ENCODE assay signal across 23 cellular contexts in genomic region chr11:62193954-62194353, GRCh38. TPM values are rescaled to one million over a fixed set of nuclear protein-coding genes. Genes with fewer than 3 reads are reported as not detected.
DNase-seq lines count a peak whose midpoint lies in the region; ATAC-seq and TF ChIP-seq lines count a peak whose summit lies in the region.
"Had no signal": no experiment of that assay in that cellular context is flagged by ENCODE, and none has a peak within 500 bp of the region (broad histone marks: within the 10 kb centered on the region; RNA-seq: fewer than 3 reads in every experiment).

No MANE protein-coding gene starts in this region.

- no peaks in the 10 kb centered on the region for H3K36me3 ChIP-seq in SJCRH30
- H3K36me3 ChIP-seq: prostate gland, spleen had no signal

- H3K9me3 ChIP-seq in SJCRH30 (replicated peaks): no peaks in the 10 kb centered on the region
- H3K9me3 ChIP-seq: prostate gland, spleen had no signal

- no peaks in the 10 kb centered on the region for H3K36me3 Mint-ChIP-seq in activated CD8-positive, alpha-beta memory T cell treated with anti-CD3 and anti-CD28 coated beads, Interleukin-2, amount 10 ng/mL, durations not matched to agents 7 days and 5 days
- H3K36me3 Mint-ChIP-seq: natural killer cell had no signal

- no peak overlapping the region for H3K27ac ChIP-seq in SJCRH30
- H3K27ac ChIP-seq: prostate gland, spleen had no signal

- peak; percentile 16 for DNase-seq in activated CD8-positive, alpha-beta memory T cell treated with anti-CD3 and anti-CD28 coated beads, Interleukin-2, amount 10 ng/mL, durations not matched to agents 7 days and 5 days
- no peak for DNase-seq in activated CD8-positive, alpha-beta memory T cell treated with anti-CD3 and anti-CD28 coated beads, Interleukin-2, amount 50 U/mL, for 4 hours
- DNase-seq in SJCRH30: peak; percentile 12 to 31
- DNase-seq in fibroblast of pulmonary artery (ENCODE audit: low read depth): peak; percentile 11
- peak; percentile 11 for DNase-seq in renal cortical epithelial cell (ENCODE audit: low read depth)
- DNase-seq in NCI-H510A (lab: John Stamatoyannopoulos, UW): no peak
- no peak for DNase-seq in stimulated activated CD4-positive, alpha-beta T cell treated with anti-CD3 and anti-CD28 coated beads, Interleukin-15, amount 100 ng/mL, for 24 hours
- DNase-seq: activated effector memory CD4-positive, alpha-beta T cell treated with anti-CD3 and anti-CD28 coated beads, Interleukin-2, amount 50 U/mL, for 16 hours; C1 segment of cervical spinal cord; MM.1S; natural killer cell; NCI-H2029 treated with DMSO at 0.1 percent for 48 hours; NCI-H510A treated with DMSO at 0.1 percent for 48 hours; SHP77 treated with DMSO at 0.1 percent for 48 hours; spleen; T-helper 2 cell had no signal

- no peaks in the 10 kb centered on the region for H3K9me3 Mint-ChIP-seq in activated CD8-positive, alpha-beta memory T cell treated with anti-CD3 and anti-CD28 coated beads, Interleukin-2, amount 10 ng/mL, durations not matched to agents 7 days and 5 days (ENCODE audit: low read depth)
- H3K9me3 Mint-ChIP-seq: natural killer cell had no signal

- CTCF ChIA-PET in activated CD8-positive, alpha-beta memory T cell treated with anti-CD3 and anti-CD28 coated beads, Interleukin-2, amount 10 ng/mL, durations not matched to agents 7 days and 5 days (lab: Charles Lee): no interaction called here

- peaks cover 8% of the 10 kb centered on the region; the same call in 1 of the 2 replicates for H3K27me3 ChIP-seq in SJCRH30

- H3K4me1 Mint-ChIP-seq in activated CD8-positive, alpha-beta memory T cell treated with anti-CD3 and anti-CD28 coated beads, Interleukin-2, amount 10 ng/mL, durations not matched to agents 7 days and 5 days: no peaks in the 10 kb centered on the region
- H3K4me1 Mint-ChIP-seq: natural killer cell had no signal

- H3K4me3 Mint-ChIP-seq in activated CD8-positive, alpha-beta memory T cell treated with anti-CD3 and anti-CD28 coated beads, Interleukin-2, amount 10 ng/mL, durations not matched to agents 7 days and 5 days: no peak overlapping the region

- no peak for ATAC-seq in activated CD8-positive, alpha-beta memory T cell treated with anti-CD3 and anti-CD28 coated beads, Interleukin-2, amount 10 ng/mL, durations not matched to agents 7 days and 5 days
- ATAC-seq in GM18873 (IDR thresholded peaks at IDR 0.05; ENCODE audit: low FRiP score, unreplicated experiment): no peak
- ATAC-seq: natural killer cell had no signal

- H3K27me3 Mint-ChIP-seq in activated CD8-positive, alpha-beta memory T cell treated with anti-CD3 and anti-CD28 coated beads, Interleukin-2, amount 10 ng/mL, durations not matched to agents 7 days and 5 days: peaks cover 50% of the 10 kb centered on the region

- H3K4me1 ChIP-seq in SJCRH30: no peaks in the 10 kb centered on the region
- H3K4me1 ChIP-seq: prostate gland, spleen had no signal

- no peak overlapping the region for H3K27ac Mint-ChIP-seq in activated CD8-positive, alpha-beta memory T cell treated with anti-CD3 and anti-CD28 coated beads, Interleukin-2, amount 10 ng/mL, durations not matched to agents 7 days and 5 days
- H3K27ac Mint-ChIP-seq: natural killer cell had no signal

- no peak for TF ChIP-seq CTCF in fibroblast of pulmonary artery (IDR thresholded peaks at IDR 0.05; ENCODE audit: low read length, missing control alignments)

- H3K4me3 ChIP-seq in SJCRH30 (no peak overlapping the region), fibroblast of pulmonary artery (replicated peaks; ENCODE audit: low read depth, low read length) (no peak overlapping the region)
- H3K4me3 ChIP-seq: lung, prostate gland, spleen had no signal

RNA-seq across cellular contexts. Expression of gene SCGB1D1, which starts 3.9 kb away (rescaled TPM):
- not detected for total RNA-seq in activated CD8-positive, alpha-beta memory T cell treated with anti-CD3 and anti-CD28 coated beads, Interleukin-2, amount 10 ng/mL, durations not matched to agents 7 days and 5 days
- not detected in 2 replicates for total RNA-seq in SJCRH30 (2014; rRNA removed; shearing (Covaris generic))
- not detected in 2 replicates for total RNA-seq in renal cortical epithelial cell
- total RNA-seq: A172, chondrocyte, endothelial cell of umbilical vein, frontal cortex, lung, natural killer cell, prostate gland, spleen had no signal

RNA-seq across cellular contexts. Expression of gene SCGB2A1, which starts 14.5 kb away (rescaled TPM):
- not detected for total RNA-seq in activated CD8-positive, alpha-beta memory T cell treated with anti-CD3 and anti-CD28 coated beads, Interleukin-2, amount 10 ng/mL, durations not matched to agents 7 days and 5 days
- total RNA-seq in SJCRH30 (2014; rRNA removed; shearing (Covaris generic)): not detected in 2 replicates
- not detected in 2 replicates for total RNA-seq in renal cortical epithelial cell
- total RNA-seq: A172, chondrocyte, endothelial cell of umbilical vein, frontal cortex, natural killer cell, spleen had no signal

RNA-seq across cellular contexts. Expression of gene SCGB1D2, which starts 48.1 kb away (rescaled TPM):
- not detected for total RNA-seq in activated CD8-positive, alpha-beta memory T cell treated with anti-CD3 and anti-CD28 coated beads, Interleukin-2, amount 10 ng/mL, durations not matched to agents 7 days and 5 days
- not detected in 2 replicates for total RNA-seq in SJCRH30 (2014; rRNA removed; shearing (Covaris generic))
- total RNA-seq in renal cortical epithelial cell: not detected in 2 replicates
- total RNA-seq: A172, chondrocyte, endothelial cell of umbilical vein, frontal cortex, lung, natural killer cell, spleen had no signal

Comparison
In these comparisons a context has a peak if more than half of its experiments do, and no peak if none do; other contexts are left out.
1. DNase-seq: peak in activated CD8-positive, alpha-beta memory T cell treated with anti-CD3 and anti-CD28 coated beads, Interleukin-2, amount 10 ng/mL, durations not matched to agents 7 days and 5 days (single experiment), SJCRH30 (2 of 2), fibroblast of pulmonary artery (single experiment) and renal cortical epithelial cell (single experiment); none in activated CD8-positive, alpha-beta memory T cell treated with anti-CD3 and anti-CD28 coated beads, Interleukin-2, amount 50 U/mL, for 4 hours (single experiment), NCI-H510A (single experiment) and stimulated activated CD4-positive, alpha-beta T cell treated with anti-CD3 and anti-CD28 coated beads, Interleukin-15, amount 100 ng/mL, for 24 hours (single experiment).